2 cellular contexts compared by ENCODE assay signal in the genomic region with DNA sequence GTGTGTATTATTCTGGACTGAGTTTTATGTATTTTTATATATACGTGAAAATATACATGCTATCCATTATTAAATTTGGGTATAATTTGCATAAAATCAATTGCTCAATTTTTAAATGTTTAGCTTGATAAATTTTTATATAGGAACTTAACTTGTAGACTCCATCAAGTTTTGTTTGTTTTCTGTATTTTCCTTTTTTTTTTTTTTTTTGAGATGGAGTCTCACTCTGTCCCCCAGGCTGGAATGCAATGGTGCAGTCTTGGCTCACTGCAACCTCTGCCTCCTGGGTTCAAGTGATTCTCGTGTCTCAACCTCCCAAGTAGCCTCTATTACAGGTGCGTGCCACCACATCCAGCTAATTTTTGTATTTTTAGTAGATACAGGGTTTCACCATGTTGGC. TPM values are rescaled to one million over a fixed set of nuclear protein-coding genes. Genes with fewer than 3 reads are reported as not detected.
"Had no signal": no experiment of that assay in that cellular context is flagged by ENCODE, and none has a peak within 500 bp of the region (broad histone marks: within the 10 kb centered on the region; RNA-seq: fewer than 3 reads in every experiment).

No MANE protein-coding gene starts in this region.

RNA-seq across cellular contexts. Expression of a gene that starts 4.0 kb away (rescaled TPM):
- total RNA-seq: G401, GM12878 had no signal
